14 cellular contexts compared by ENCODE assay signal in the genomic region with DNA sequence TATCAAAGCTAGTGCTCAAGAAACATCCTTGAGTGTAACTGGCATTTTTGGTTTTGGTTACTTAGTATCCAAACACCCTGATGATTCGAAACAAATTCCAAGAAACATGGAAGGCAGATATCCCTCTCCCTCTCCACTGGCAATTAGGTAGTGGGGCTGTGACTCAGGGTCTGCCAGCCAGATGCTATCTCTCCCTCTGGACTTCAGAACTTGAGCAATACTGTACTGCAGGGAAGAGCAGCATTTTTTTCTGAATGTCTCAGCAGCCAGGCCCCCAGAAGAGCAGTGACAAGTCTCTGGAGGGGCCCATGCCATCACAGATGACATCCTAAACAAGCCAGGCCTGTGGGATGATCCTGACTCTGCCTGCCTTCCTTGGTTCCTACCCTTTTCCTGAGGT. TPM values are rescaled to one million over a fixed set of nuclear protein-coding genes. Genes with fewer than 3 reads are reported as not detected.
DNase-seq lines count a peak whose midpoint lies in the region; ATAC-seq and TF ChIP-seq lines count a peak whose summit lies in the region.
"Had no signal": no experiment of that assay in that cellular context is flagged by ENCODE, and none has a peak within 500 bp of the region (broad histone marks: within the 10 kb centered on the region; RNA-seq: fewer than 3 reads in every experiment).

No MANE protein-coding gene starts in this region.

- TF ChIP-seq CTCF in PC-3 (conservative IDR thresholded peaks at IDR 0.05; ENCODE audit: low read depth, low read length) (no peak), fibroblast of mammary gland (conservative IDR thresholded peaks at IDR 0.05; ENCODE audit: control insufficient read depth, insufficient read depth, low read depth, low read length) (no peak)

- H3K4me1 ChIP-seq in PC-3 (ENCODE audit: insufficient read depth, low read length) = no peaks in the 10 kb centered on the region

- H3K9me2 ChIP-seq in PC-3 (replicated peaks; ENCODE audit: low read length) = no peaks in the 10 kb centered on the region

- DNase-seq in ELR (ENCODE audit: low read depth) (peak; percentile 40), PC-3 (peak; percentile 9), fibroblast of mammary gland (ENCODE audit: low read depth) (peak; percentile 45), posterior vena cava (ENCODE audit: low spot score) (peak; percentile 25), pons (ENCODE audit: low spot score) (no peak), NCI-H146 (lab: John Stamatoyannopoulos, UW) (no peak)
- DNase-seq: CD8-positive, alpha-beta T cell; H9; Kasumi-1; NCI-H187 treated with DMSO at 0.1 percent for 48 hours; NCI-H446; NK-92 treated with Interleukin-12 subunit alpha and Interleukin-12 subunit beta, amount 100 ng/mL, for 24 hours; SW 1271 had no signal

- no TSS peak for BruUV-seq in PC-3 (replicated peaks; lab: Mats Ljungman, UMichigan)

- no peak overlapping the region for H3K27ac ChIP-seq in PC-3 (ENCODE audit: low read length)

- no peaks in the 10 kb centered on the region for H3K79me2 ChIP-seq in PC-3 (ENCODE audit: low read length)

- H3F3A ChIP-seq in PC-3 (ENCODE audit: low read length, unreplicated experiment) = no peaks in the 10 kb centered on the region

- no peaks in the 10 kb centered on the region for H4K20me1 ChIP-seq in PC-3 (ENCODE audit: low read length)

- H3K4me2 ChIP-seq in PC-3 (ENCODE audit: low read length) = no peak overlapping the region

- no peak overlapping the region for H3K4me3 ChIP-seq in PC-3 (ENCODE audit: low read length)
- no peak overlapping the region for H3K4me3 ChIP-seq in fibroblast of mammary gland (ENCODE audit: control insufficient read depth, low read depth, low read length)

- intact Hi-C loops in PC-3 (cut with micrococcal nuclease) = no loop called here
- intact Hi-C loops in posterior vena cava (cut with DNase I) = no loop called here

- H3K9ac ChIP-seq in PC-3 (ENCODE audit: low read length) = no peak overlapping the region

- H2AFZ ChIP-seq in PC-3 (ENCODE audit: low read length) = no peak overlapping the region

- no peaks in the 10 kb centered on the region for H3K36me3 ChIP-seq in PC-3 (ENCODE audit: low read depth, low read length)

- no peak for ATAC-seq in PC-3
- ATAC-seq in GM18519 (IDR thresholded peaks at IDR 0.05; ENCODE audit: low FRiP score, unreplicated experiment) = no peak
- ATAC-seq: CD8-positive, alpha-beta T cell had no signal

- CTCF ChIA-PET in PC-3 (lab: Charles Lee) = no interaction called here

- POLR2A ChIA-PET in PC-3 (lab: Charles Lee; ENCODE audit: unreplicated experiment) = no interaction called here

- H3K9me3 ChIP-seq in PC-3 (ENCODE audit: low read length) = no peaks in the 10 kb centered on the region

- no peaks in the 10 kb centered on the region for H3K27me3 ChIP-seq in PC-3 (ENCODE audit: low read length)

RNA-seq across cellular contexts. Expression of gene BCORL1, which starts 37.3 kb away (rescaled TPM):
- total RNA-seq in PC-3 (2014; rRNA removed) (3.1 and 3.9 TPM in 2 replicates), posterior vena cava (10 to 100 TPM; 14.8 to 17.7 TPM)

RNA-seq across cellular contexts. Expression of gene UTP14A, which starts 39.2 kb away (rescaled TPM):
- total RNA-seq in PC-3 (2014; rRNA removed) (20.2 and 40.5 TPM in 2 replicates), posterior vena cava (10 to 100 TPM; 13.2 to 14.3 TPM)

Comparison
In these comparisons a context has a peak if more than half of its experiments do, and no peak if none do; other contexts are left out.
1. DNase-seq: peak in ELR (single experiment), PC-3 (single experiment), fibroblast of mammary gland (single experiment) and posterior vena cava (single experiment); none in pons (single experiment) and NCI-H146 (single experiment).